Comparison of ENCODE assay signal across 14 cellular contexts in genomic region chr18:79960921-79961526, GRCh38. TPM values are rescaled to one million over a fixed set of nuclear protein-coding genes. Genes with fewer than 3 reads are reported as not detected.
A peak's percentile ranks its signal among the peaks of the same experiment; 100 is the strongest.
DNase-seq lines count a peak whose midpoint lies in the region; ATAC-seq and TF ChIP-seq lines count a peak whose summit lies in the region.
"Had no signal": no experiment of that assay in that cellular context is flagged by ENCODE, and none has a peak within 500 bp of the region (broad histone marks: within the 10 kb centered on the region; RNA-seq: fewer than 3 reads in every experiment).

No MANE protein-coding gene starts in this region.

- intact Hi-C loops in cardiac septum (cut with DNase I), result no loop called here

- no peak for TF ChIP-seq CTCF in foreskin keratinocyte (conservative IDR thresholded peaks at IDR 0.05)

- CTCF ChIA-PET in activated CD4-positive, alpha-beta T cell treated with anti-CD3 and anti-CD28 coated beads, Interleukin-2, amount 10 ng/mL, durations not matched to agents 7 days and 5 days (lab: Charles Lee), result interaction anchor here (2.9 kb wide), 1 partner anchor 10 kb away, joined by 13 read pairs; the partner anchor contains the start of gene SLC66A2

- ATAC-seq in foreskin keratinocyte, result no peak
- no peak for ATAC-seq in stimulated activated memory B cell treated with anti-CD40 and anti-IgM and Interleukin-4, amounts not matched to agents 10 μg/mL and 1 μg/mL and 100 μg/mL, for 72 hours
- ATAC-seq in GM19328 (IDR thresholded peaks at IDR 0.05; ENCODE audit: unreplicated experiment), result no peak
- ATAC-seq: activated CD8-positive, alpha-beta memory T cell treated with anti-CD3 and anti-CD28 coated beads, Interleukin-2, amount 10 ng/mL, durations not matched to agents 7 days and 5 days; pancreas; stimulated activated effector memory CD8-positive, alpha-beta T cell treated with anti-CD3 and anti-CD28 coated beads, Interleukin-12 subunit alpha, Interleukin-12 subunit beta, amount 100 ng/mL, for 72 hours had no signal

- POLR2A ChIA-PET in activated CD4-positive, alpha-beta T cell treated with anti-CD3 and anti-CD28 coated beads, Interleukin-2, amount 10 ng/mL, durations not matched to agents 7 days and 5 days (lab: Charles Lee), result no interaction called here

- H3K36me3 Mint-ChIP-seq in activated CD4-positive, alpha-beta T cell treated with anti-CD3 and anti-CD28 coated beads, Interleukin-2, amount 10 ng/mL, durations not matched to agents 7 days and 5 days (ENCODE audit: low read depth), result no peaks in the 10 kb centered on the region
- H3K36me3 Mint-ChIP-seq in stimulated activated memory B cell treated with anti-CD40 and anti-IgM and Interleukin-4, amounts not matched to agents 10 μg/mL and 1 μg/mL and 100 μg/mL, for 72 hours, result peaks cover 5% of the 10 kb centered on the region

- no peak for DNase-seq in activated CD4-positive, alpha-beta T cell treated with anti-CD3 and anti-CD28 coated beads, Interleukin-2, amount 10 ng/mL, durations not matched to agents 7 days and 5 days
- DNase-seq in activated CD4-positive, alpha-beta T cell treated with anti-CD3 and anti-CD28 coated beads, Interleukin-2, amount 50 U/mL, for 1 hour, result no peak
- DNase-seq in SJCRH30 (peak; percentile 37), foreskin keratinocyte (no peak), cardiac septum (ENCODE audit: low spot score) (no peak), NCI-H1105 (lab: John Stamatoyannopoulos, UW) (no peak)
- DNase-seq: activated CD8-positive, alpha-beta memory T cell treated with anti-CD3 and anti-CD28 coated beads, Interleukin-2, amount 10 ng/mL, durations not matched to agents 7 days and 5 days; C1 segment of cervical spinal cord; heart right ventricle; islet precursor cell had no signal

- peak overlapping the region; percentile 94 for H3K27ac Mint-ChIP-seq in activated CD4-positive, alpha-beta T cell treated with anti-CD3 and anti-CD28 coated beads, Interleukin-2, amount 10 ng/mL, durations not matched to agents 7 days and 5 days
- peak overlapping the region; percentile 24 for H3K27ac Mint-ChIP-seq in stimulated activated memory B cell treated with anti-CD40 and anti-IgM and Interleukin-4, amounts not matched to agents 10 μg/mL and 1 μg/mL and 100 μg/mL, for 72 hours
- H3K27ac Mint-ChIP-seq: stimulated activated effector memory CD8-positive, alpha-beta T cell treated with anti-CD3 and anti-CD28 coated beads, Interleukin-12 subunit alpha, Interleukin-12 subunit beta, amount 100 ng/mL, for 72 hours had no signal

- no peaks in the 10 kb centered on the region for H3K36me3 ChIP-seq in SJCRH30
- H3K36me3 ChIP-seq: pancreas had no signal

- peaks cover 16% of the 10 kb centered on the region for H3K4me1 ChIP-seq in SJCRH30
- H3K4me1 ChIP-seq in foreskin keratinocyte, result peaks cover 32% of the 10 kb centered on the region

- H3K27me3 Mint-ChIP-seq in activated CD4-positive, alpha-beta T cell treated with anti-CD3 and anti-CD28 coated beads, Interleukin-2, amount 10 ng/mL, durations not matched to agents 7 days and 5 days, result no peaks in the 10 kb centered on the region
- peaks cover 8% of the 10 kb centered on the region for H3K27me3 Mint-ChIP-seq in stimulated activated memory B cell treated with anti-CD40 and anti-IgM and Interleukin-4, amounts not matched to agents 10 μg/mL and 1 μg/mL and 100 μg/mL, for 72 hours

- H3K9me3 ChIP-seq in SJCRH30 (replicated peaks), result no peaks in the 10 kb centered on the region
- H3K9me3 ChIP-seq: heart right ventricle, pancreas had no signal

- no peak overlapping the region for H3K4me3 ChIP-seq in SJCRH30
- H3K4me3 ChIP-seq: heart right ventricle, pancreas had no signal

- no peaks in the 10 kb centered on the region for H3K9me3 Mint-ChIP-seq in activated CD4-positive, alpha-beta T cell treated with anti-CD3 and anti-CD28 coated beads, Interleukin-2, amount 10 ng/mL, durations not matched to agents 7 days and 5 days
- H3K9me3 Mint-ChIP-seq in stimulated activated memory B cell treated with anti-CD40 and anti-IgM and Interleukin-4, amounts not matched to agents 10 μg/mL and 1 μg/mL and 100 μg/mL, for 72 hours, result no peaks in the 10 kb centered on the region
- H3K9me3 Mint-ChIP-seq: stimulated activated effector memory CD8-positive, alpha-beta T cell treated with anti-CD3 and anti-CD28 coated beads, Interleukin-12 subunit alpha, Interleukin-12 subunit beta, amount 100 ng/mL, for 72 hours had no signal

- H3K4me1 Mint-ChIP-seq in activated CD4-positive, alpha-beta T cell treated with anti-CD3 and anti-CD28 coated beads, Interleukin-2, amount 10 ng/mL, durations not matched to agents 7 days and 5 days, result peaks cover 44% of the 10 kb centered on the region
- H3K4me1 Mint-ChIP-seq in stimulated activated memory B cell treated with anti-CD40 and anti-IgM and Interleukin-4, amounts not matched to agents 10 μg/mL and 1 μg/mL and 100 μg/mL, for 72 hours, result peaks cover 47% of the 10 kb centered on the region

- H3K4me3 Mint-ChIP-seq in activated CD4-positive, alpha-beta T cell treated with anti-CD3 and anti-CD28 coated beads, Interleukin-2, amount 10 ng/mL, durations not matched to agents 7 days and 5 days, result no peak overlapping the region
- no peak overlapping the region for H3K4me3 Mint-ChIP-seq in stimulated activated memory B cell treated with anti-CD40 and anti-IgM and Interleukin-4, amounts not matched to agents 10 μg/mL and 1 μg/mL and 100 μg/mL, for 72 hours

- no peaks in the 10 kb centered on the region for H3K27me3 ChIP-seq in SJCRH30
- H3K27me3 ChIP-seq in foreskin keratinocyte, result no peaks in the 10 kb centered on the region
- H3K27me3 ChIP-seq: pancreas had no signal

- H3K27ac ChIP-seq in SJCRH30 (no peak overlapping the region), foreskin keratinocyte (peak overlapping the region; percentile 38)
- H3K27ac ChIP-seq: heart right ventricle, pancreas had no signal

RNA-seq across cellular contexts. Expression of gene HSBP1L1, which starts 3.4 kb away (rescaled TPM):
- 10 to 100 TPM in 1 of 2 experiments, 1 to 10 TPM in 1; 7.2 to 11.5 TPM for total RNA-seq in activated CD4-positive, alpha-beta T cell treated with anti-CD3 and anti-CD28 coated beads, Interleukin-2, amount 10 ng/mL, durations not matched to agents 7 days and 5 days
- not detected in 2 replicates for total RNA-seq in SJCRH30 (2014; rRNA removed; shearing (Covaris generic))
- 23.9 and 26.1 TPM in 2 replicates for total RNA-seq in foreskin keratinocyte
- polyA plus RNA-seq in foreskin keratinocyte, result 28.2 and 32.0 TPM in 2 replicates
- 7.9 TPM for total RNA-seq in cardiac septum

RNA-seq across cellular contexts. Expression of gene SLC66A2, which starts 9.6 kb away (rescaled TPM):
- 10 to 100 TPM; 28.3 to 34.6 TPM for total RNA-seq in activated CD4-positive, alpha-beta T cell treated with anti-CD3 and anti-CD28 coated beads, Interleukin-2, amount 10 ng/mL, durations not matched to agents 7 days and 5 days
- 14.2 and 16.3 TPM in 2 replicates for total RNA-seq in SJCRH30 (2014; rRNA removed; shearing (Covaris generic))
- total RNA-seq in foreskin keratinocyte, result 32.7 and 33.7 TPM in 2 replicates
- polyA plus RNA-seq in foreskin keratinocyte, result 35.1 and 36.7 TPM in 2 replicates
- total RNA-seq in cardiac septum, result 23.5 TPM

RNA-seq across cellular contexts. Expression of gene TXNL4A, which starts 27.3 kb away (rescaled TPM):
- total RNA-seq in activated CD4-positive, alpha-beta T cell treated with anti-CD3 and anti-CD28 coated beads, Interleukin-2, amount 10 ng/mL, durations not matched to agents 7 days and 5 days, result 100 to 1,000 TPM; 131 TPM
- total RNA-seq in SJCRH30 (2014; rRNA removed; shearing (Covaris generic)), result 59.4 and 60.7 TPM in 2 replicates
- total RNA-seq in foreskin keratinocyte, result 124 and 135 TPM in 2 replicates
- 187 and 200 TPM in 2 replicates for polyA plus RNA-seq in foreskin keratinocyte
- 96.5 TPM for total RNA-seq in cardiac septum

Comparison
In these comparisons a context has a peak if more than half of its experiments do, and no peak if none do; other contexts are left out.
1. DNase-seq: peak in SJCRH30 (2 of 2); none in activated CD4-positive, alpha-beta T cell treated with anti-CD3 and anti-CD28 coated beads, Interleukin-2, amount 10 ng/mL, durations not matched to agents 7 days and 5 days (single experiment), activated CD4-positive, alpha-beta T cell treated with anti-CD3 and anti-CD28 coated beads, Interleukin-2, amount 50 U/mL, for 1 hour (single experiment), foreskin keratinocyte (0 of 2), cardiac septum (single experiment) and NCI-H1105 (single experiment).